Comparison of ENCODE assay signal across 11 cellular contexts in genomic region chr5:175809531-175810121, GRCh38.
A peak's percentile ranks its signal among the peaks of the same experiment; 100 is the strongest.
DNase-seq lines count a peak whose midpoint lies in the region; ATAC-seq and TF ChIP-seq lines count a peak whose summit lies in the region.
"Had no signal": no experiment of that assay in that cellular context is flagged by ENCODE, and none has a peak within 500 bp of the region (broad histone marks: within the 10 kb centered on the region; RNA-seq: fewer than 3 reads in every experiment).

No MANE protein-coding gene starts in this region.

- no peaks in the 10 kb centered on the region for H3K36me3 Mint-ChIP-seq in activated naive CD8-positive, alpha-beta T cell treated with anti-CD3 and anti-CD28 coated beads, Interleukin-2, amount 50 U/mL, for 24 hours (ENCODE audit: low read depth)
- H3K36me3 Mint-ChIP-seq: activated naive CD8-positive, alpha-beta T cell treated with anti-CD3 and anti-CD28 coated beads, Interleukin-2, amount 10 ng/mL, durations not matched to agents 7 days and 5 days had no signal

- TF ChIP-seq CTCF in RWPE1 (conservative IDR thresholded peaks at IDR 0.05; ENCODE audit: low read depth), result no peak
- no peak for TF ChIP-seq CTCF in fibroblast of pulmonary artery (IDR thresholded peaks at IDR 0.05; ENCODE audit: low read length, missing control alignments)

- CTCF ChIA-PET in RWPE1 (lab: Yijun Ruan, JAX), result no interaction called here

- intact Hi-C loops in cardiac septum (cut with DNase I) (no loop called here), left ventricle myocardium superior (cut with micrococcal nuclease) (no loop called here), head of caudate nucleus (cut with DNase I) (no loop called here)

- no peak overlapping the region for H3K4me3 Mint-ChIP-seq in activated naive CD8-positive, alpha-beta T cell treated with anti-CD3 and anti-CD28 coated beads, Interleukin-2, amount 50 U/mL, for 24 hours
- H3K4me3 Mint-ChIP-seq: activated CD4-positive, alpha-beta T cell treated with anti-CD3 and anti-CD28 coated beads for 36 hours; activated naive CD8-positive, alpha-beta T cell treated with anti-CD3 and anti-CD28 coated beads, Interleukin-2, amount 10 ng/mL, durations not matched to agents 7 days and 5 days had no signal

- no peak overlapping the region for H3K4me3 ChIP-seq in fibroblast of pulmonary artery (replicated peaks; ENCODE audit: low read depth, low read length)

- H3K27ac ChIP-seq in RWPE1, result peak overlapping the region; percentile 93
- H3K27ac ChIP-seq: C4-2B had no signal

- H3K27me3 Mint-ChIP-seq in activated naive CD8-positive, alpha-beta T cell treated with anti-CD3 and anti-CD28 coated beads, Interleukin-2, amount 50 U/mL, for 24 hours, result peaks cover 31% of the 10 kb centered on the region

- H3K9me3 Mint-ChIP-seq in activated naive CD8-positive, alpha-beta T cell treated with anti-CD3 and anti-CD28 coated beads, Interleukin-2, amount 50 U/mL, for 24 hours, result no peaks in the 10 kb centered on the region
- H3K9me3 Mint-ChIP-seq: activated naive CD8-positive, alpha-beta T cell treated with anti-CD3 and anti-CD28 coated beads, Interleukin-2, amount 10 ng/mL, durations not matched to agents 7 days and 5 days had no signal

- DNase-seq in cardiac septum (ENCODE audit: low spot score) (peak; percentile 61), left ventricle myocardium superior (no peak), RWPE1 (ENCODE audit: low spot score) (peak; percentile 93), fibroblast of pulmonary artery (ENCODE audit: low read depth) (peak; percentile 29), superior temporal gyrus (ENCODE audit: extremely low spot score) (peak; percentile 74), head of caudate nucleus (no peak)
- DNase-seq in activated naive CD8-positive, alpha-beta T cell treated with anti-CD3 and anti-CD28 coated beads, Interleukin-2, amount 50 U/mL, for 24 hours, result no peak
- DNase-seq: activated CD4-positive, alpha-beta T cell treated with anti-CD3 and anti-CD28 coated beads for 36 hours; activated naive CD8-positive, alpha-beta T cell treated with anti-CD3 and anti-CD28 coated beads, Interleukin-2, amount 10 ng/mL, durations not matched to agents 7 days and 5 days had no signal

- no peak for ATAC-seq in left ventricle myocardium superior
- no peak for ATAC-seq in GM21723 (IDR thresholded peaks at IDR 0.05; ENCODE audit: unreplicated experiment)
- no peak for ATAC-seq in activated naive CD8-positive, alpha-beta T cell treated with anti-CD3 and anti-CD28 coated beads, Interleukin-2, amount 50 U/mL, for 24 hours
- ATAC-seq: activated CD4-positive, alpha-beta T cell treated with anti-CD3 and anti-CD28 coated beads for 36 hours had no signal

- H3K4me1 Mint-ChIP-seq in activated naive CD8-positive, alpha-beta T cell treated with anti-CD3 and anti-CD28 coated beads, Interleukin-2, amount 50 U/mL, for 24 hours, result no peaks in the 10 kb centered on the region
- H3K4me1 Mint-ChIP-seq: activated CD4-positive, alpha-beta T cell treated with anti-CD3 and anti-CD28 coated beads for 36 hours; activated naive CD8-positive, alpha-beta T cell treated with anti-CD3 and anti-CD28 coated beads, Interleukin-2, amount 10 ng/mL, durations not matched to agents 7 days and 5 days had no signal

- H3K27ac Mint-ChIP-seq in activated naive CD8-positive, alpha-beta T cell treated with anti-CD3 and anti-CD28 coated beads, Interleukin-2, amount 50 U/mL, for 24 hours, result no peak overlapping the region
- H3K27ac Mint-ChIP-seq: activated CD4-positive, alpha-beta T cell treated with anti-CD3 and anti-CD28 coated beads for 36 hours; activated naive CD8-positive, alpha-beta T cell treated with anti-CD3 and anti-CD28 coated beads, Interleukin-2, amount 10 ng/mL, durations not matched to agents 7 days and 5 days had no signal

- POLR2A ChIA-PET in RWPE1 (lab: Yijun Ruan, JAX; ENCODE audit: low non-redundant PET), result no interaction called here

Comparison
In these comparisons a context has a peak if more than half of its experiments do, and no peak if none do; other contexts are left out.
1. DNase-seq: peak in cardiac septum (single experiment), RWPE1 (single experiment), fibroblast of pulmonary artery (single experiment) and superior temporal gyrus (single experiment); none in left ventricle myocardium superior (single experiment), activated naive CD8-positive, alpha-beta T cell treated with anti-CD3 and anti-CD28 coated beads, Interleukin-2, amount 50 U/mL, for 24 hours (single experiment) and head of caudate nucleus (0 of 42).